Comparison of ENCODE assay signal across 8 cellular contexts in the genomic region with DNA sequence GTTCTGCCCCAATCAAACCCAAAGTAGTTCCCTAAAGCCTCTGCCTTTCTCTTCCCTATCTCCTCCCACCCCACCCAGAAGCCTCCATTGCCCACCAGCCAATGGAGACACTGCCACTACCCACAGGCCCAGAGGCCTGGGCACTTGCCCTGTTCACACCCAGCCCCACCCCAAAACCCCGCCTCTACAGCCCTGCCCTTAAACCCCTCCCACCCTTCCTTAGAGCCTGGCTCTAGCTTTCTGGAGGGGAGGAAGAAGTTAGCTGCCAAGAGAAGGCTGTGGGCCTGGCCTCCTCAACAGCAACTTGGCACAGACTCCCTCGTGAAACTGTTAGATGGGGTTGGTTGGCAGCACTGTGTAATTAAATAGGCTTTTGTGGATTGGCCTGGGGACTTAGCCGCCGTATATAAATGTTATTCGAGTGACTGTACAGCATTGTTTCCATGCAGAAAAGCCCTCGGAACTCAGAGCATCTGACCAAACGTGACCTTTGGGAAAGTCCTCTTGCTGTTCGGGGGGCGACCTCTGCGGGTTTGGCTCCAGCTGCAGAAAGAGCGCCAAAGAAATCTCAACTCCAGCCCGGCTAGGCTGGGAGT. TPM values are rescaled to one million over a fixed set of nuclear protein-coding genes. Genes with fewer than 3 reads are reported as not detected.
DNase-seq lines count a peak whose midpoint lies in the region; ATAC-seq, FAIRE-seq and TF ChIP-seq lines count a peak whose summit lies in the region.

No MANE protein-coding gene starts in this region.

- no peak for DNase-seq in CD8-positive, alpha-beta T cell
- DNase-seq in Jurkat, Clone E6-1 (ENCODE audit: low read depth, low spot score), result peak; percentile 33
- no peak for DNase-seq in activated T-helper 1 cell treated with anti-CD3 and anti-CD28 coated beads, Interleukin-12 subunit alpha, Interleukin-12 subunit beta, Interleukin-2, Interleukin-4 antibody, amounts not matched to agents 30 ng/mL and 10 ng/mL and 1 ng/mL, durations not matched to agents 14 hours and 24 hours and 36 hours (ENCODE audit: low spot score)
- DNase-seq in left ventricle myocardium superior (peak; percentile 47), small intestine (peak; percentile 54), NCI-H1436 (lab: John Stamatoyannopoulos, UW) (no peak)

- H3K27ac ChIP-seq in CD8-positive, alpha-beta T cell (ENCODE audit: low read depth, low read length), result no peak overlapping the region
- H3K27ac ChIP-seq in small intestine (ENCODE audit: low read depth in 1 of 2, low read length in 1 of 2), result peak overlapping the region in 1 of 2 donors; percentile 59

- H3K27me3 ChIP-seq in CD8-positive, alpha-beta T cell (ENCODE audit: insufficient read depth, low read length), result no peaks in the 10 kb centered on the region
- H3K27me3 ChIP-seq in small intestine (ENCODE audit: control insufficient read depth in 2 of 2, insufficient read depth in 2 of 2, low read length in 2 of 2), result no peaks in the 10 kb centered on the region

- H3K27me3 Mint-ChIP-seq in CD8-positive, alpha-beta T cell (ENCODE audit: low read depth), result peaks cover 4% of the 10 kb centered on the region
- H3K27me3 Mint-ChIP-seq in activated T-helper 1 cell treated with anti-CD3 and anti-CD28 coated beads, Interleukin-12 subunit alpha, Interleukin-12 subunit beta, Interleukin-2, Interleukin-4 antibody, amounts not matched to agents 30 ng/mL and 10 ng/mL and 1 ng/mL, durations not matched to agents 14 hours and 24 hours and 36 hours (ENCODE audit: insufficient read depth), result peaks cover 4% of the 10 kb centered on the region

- TF ChIP-seq CTCF in CD8-positive, alpha-beta T cell (IDR thresholded peaks at IDR 0.05), result no peak

- H3K36me3 ChIP-seq in CD8-positive, alpha-beta T cell (ENCODE audit: insufficient read depth, low read length), result no peaks in the 10 kb centered on the region
- H3K36me3 ChIP-seq in small intestine (ENCODE audit: control insufficient read depth in 2 of 2, insufficient read depth in 2 of 2, low read length in 2 of 2), result no peaks in the 10 kb centered on the region

- FAIRE-seq in small intestine (lab: Jason Lieb, UNC), result no peak

- no peaks in the 10 kb centered on the region for H3K9me3 Mint-ChIP-seq in CD8-positive, alpha-beta T cell
- H3K9me3 Mint-ChIP-seq in activated T-helper 1 cell treated with anti-CD3 and anti-CD28 coated beads, Interleukin-12 subunit alpha, Interleukin-12 subunit beta, Interleukin-2, Interleukin-4 antibody, amounts not matched to agents 30 ng/mL and 10 ng/mL and 1 ng/mL, durations not matched to agents 14 hours and 24 hours and 36 hours, result no peaks in the 10 kb centered on the region

- H3K4me1 Mint-ChIP-seq in CD8-positive, alpha-beta T cell (ENCODE audit: low read depth), result peaks cover 14% of the 10 kb centered on the region
- peaks cover 10% of the 10 kb centered on the region for H3K4me1 Mint-ChIP-seq in activated T-helper 1 cell treated with anti-CD3 and anti-CD28 coated beads, Interleukin-12 subunit alpha, Interleukin-12 subunit beta, Interleukin-2, Interleukin-4 antibody, amounts not matched to agents 30 ng/mL and 10 ng/mL and 1 ng/mL, durations not matched to agents 14 hours and 24 hours and 36 hours (ENCODE audit: low read depth)

- no peaks in the 10 kb centered on the region for H3K36me3 Mint-ChIP-seq in CD8-positive, alpha-beta T cell
- no peaks in the 10 kb centered on the region for H3K36me3 Mint-ChIP-seq in activated T-helper 1 cell treated with anti-CD3 and anti-CD28 coated beads, Interleukin-12 subunit alpha, Interleukin-12 subunit beta, Interleukin-2, Interleukin-4 antibody, amounts not matched to agents 30 ng/mL and 10 ng/mL and 1 ng/mL, durations not matched to agents 14 hours and 24 hours and 36 hours (ENCODE audit: low read depth)

- CTCF ChIA-PET in CD8-positive, alpha-beta T cell (lab: Charles Lee), result interaction anchor here (0.6 to 9.1 kb wide), 18 partner anchors 10 to 87 kb away, joined by 3 to 133 read pairs (median 4); a partner anchor contains a TSS

- no peak for ATAC-seq in CD8-positive, alpha-beta T cell
- ATAC-seq in left ventricle myocardium superior (peak; percentile 52), HG02623 (IDR thresholded peaks at IDR 0.05; ENCODE audit: unreplicated experiment) (no peak), GM19397 (IDR thresholded peaks at IDR 0.05; ENCODE audit: unreplicated experiment) (no peak)

- peaks cover 8% of the 10 kb centered on the region for H3K4me1 ChIP-seq in CD8-positive, alpha-beta T cell (ENCODE audit: insufficient read depth, low read length)
- H3K4me1 ChIP-seq in small intestine (ENCODE audit: control insufficient read depth in 2 of 2, insufficient read depth in 1 of 2, low read depth in 1 of 2, low read length in 1 of 2), result peaks cover 2 to 6% of the 10 kb centered on the region in 2 donors

- WGBS in small intestine, 3 donors, result 32 to 45% (median 36%) methylated on average over 12 of the region's 12 CpGs

- peak overlapping the region; percentile 86 for H3K4me3 Mint-ChIP-seq in CD8-positive, alpha-beta T cell
- H3K4me3 Mint-ChIP-seq in activated T-helper 1 cell treated with anti-CD3 and anti-CD28 coated beads, Interleukin-12 subunit alpha, Interleukin-12 subunit beta, Interleukin-2, Interleukin-4 antibody, amounts not matched to agents 30 ng/mL and 10 ng/mL and 1 ng/mL, durations not matched to agents 14 hours and 24 hours and 36 hours, result peak overlapping the region; percentile 80

- POLR2A ChIA-PET in CD8-positive, alpha-beta T cell (lab: Charles Lee), result interaction anchor here (0.6 to 2.5 kb wide), 5 partner anchors 25 to 94 kb away, joined by 3 to 10 read pairs (median 3); no protein-coding TSS in a partner anchor

- intact Hi-C loops in CD8-positive, alpha-beta T cell (cut with DNase I, micrococcal nuclease), result loop anchor here (1.0 kb wide), 2 partner anchors 36 to 87 kb away; no protein-coding TSS in a partner anchor
- intact Hi-C loops in activated T-helper 1 cell treated with anti-CD3 and anti-CD28 coated beads, Interleukin-12 subunit alpha, Interleukin-12 subunit beta, Interleukin-2, Interleukin-4 antibody, amounts not matched to agents 30 ng/mL and 10 ng/mL and 1 ng/mL, durations not matched to agents 14 hours and 24 hours and 36 hours (cut with micrococcal nuclease), result loop anchor here (1.0 to 5.0 kb wide), 4 partner anchors 36 to 87 kb away; a partner anchor contains a TSS
- intact Hi-C loops in left ventricle myocardium superior (cut with micrococcal nuclease), result loop anchor here (5.0 kb wide), 1 partner anchor 86 kb away; no protein-coding TSS in a partner anchor

- no peak overlapping the region for H3K4me3 ChIP-seq in CD8-positive, alpha-beta T cell (ENCODE audit: low read depth, low read length)
- H3K4me3 ChIP-seq in Jurkat, Clone E6-1 (ENCODE audit: low read length), result peak overlapping the region; percentile 57
- no peak overlapping the region for H3K4me3 ChIP-seq in small intestine (ENCODE audit: low read depth in 1 of 2, low read length in 2 of 2)

- H3K9me3 ChIP-seq in CD8-positive, alpha-beta T cell (ENCODE audit: low read length), result no peaks in the 10 kb centered on the region
- H3K9me3 ChIP-seq in small intestine (ENCODE audit: control insufficient read depth, low read depth), result no peaks in the 10 kb centered on the region

- no peak overlapping the region for H3K27ac Mint-ChIP-seq in CD8-positive, alpha-beta T cell
- peak overlapping the region; percentile 65 for H3K27ac Mint-ChIP-seq in activated T-helper 1 cell treated with anti-CD3 and anti-CD28 coated beads, Interleukin-12 subunit alpha, Interleukin-12 subunit beta, Interleukin-2, Interleukin-4 antibody, amounts not matched to agents 30 ng/mL and 10 ng/mL and 1 ng/mL, durations not matched to agents 14 hours and 24 hours and 36 hours

RNA-seq across cellular contexts. Expression of a gene that starts 31.4 kb away (rescaled TPM):
- 1 to 10 TPM; 1.5 to 1.9 TPM for total RNA-seq in CD8-positive, alpha-beta T cell
- polyA plus RNA-seq in Jurkat, Clone E6-1 (2012; ENCODE audit: insufficient read depth, insufficient read length), result 2.7 TPM
- 0.61 and 0.65 TPM in 2 replicates for total RNA-seq in activated T-helper 1 cell treated with anti-CD3 and anti-CD28 coated beads, Interleukin-12 subunit alpha, Interleukin-12 subunit beta, Interleukin-2, Interleukin-4 antibody, amounts not matched to agents 30 ng/mL and 10 ng/mL and 1 ng/mL, durations not matched to agents 14 hours and 24 hours and 36 hours
- 1.9 TPM for total RNA-seq in left ventricle myocardium superior
- under 1 TPM; 0.27 to 0.67 (median 0.57) TPM for polyA plus RNA-seq in small intestine

RNA-seq across cellular contexts. Expression of a gene that starts 39.6 kb away (rescaled TPM):
- 10 to 100 TPM; 39.2 to 40.0 TPM for total RNA-seq in CD8-positive, alpha-beta T cell
- 45.5 TPM for polyA plus RNA-seq in Jurkat, Clone E6-1 (2012; ENCODE audit: insufficient read depth, insufficient read length)
- 46.6 and 47.4 TPM in 2 replicates for total RNA-seq in activated T-helper 1 cell treated with anti-CD3 and anti-CD28 coated beads, Interleukin-12 subunit alpha, Interleukin-12 subunit beta, Interleukin-2, Interleukin-4 antibody, amounts not matched to agents 30 ng/mL and 10 ng/mL and 1 ng/mL, durations not matched to agents 14 hours and 24 hours and 36 hours
- total RNA-seq in left ventricle myocardium superior, result 41.2 TPM
- polyA plus RNA-seq in small intestine, result 10 to 100 TPM; 26.3 to 32.4 (median 29.2) TPM

RNA-seq across cellular contexts. Expression of a gene that starts 39.8 kb away (rescaled TPM):
- 10 to 100 TPM in 1 of 2 experiments, 1 to 10 TPM in 1; 9.7 to 11.0 TPM for total RNA-seq in CD8-positive, alpha-beta T cell
- 81.6 TPM for polyA plus RNA-seq in Jurkat, Clone E6-1 (2012; ENCODE audit: insufficient read depth, insufficient read length)
- 67.1 and 68.8 TPM in 2 replicates for total RNA-seq in activated T-helper 1 cell treated with anti-CD3 and anti-CD28 coated beads, Interleukin-12 subunit alpha, Interleukin-12 subunit beta, Interleukin-2, Interleukin-4 antibody, amounts not matched to agents 30 ng/mL and 10 ng/mL and 1 ng/mL, durations not matched to agents 14 hours and 24 hours and 36 hours
- 47.7 TPM for total RNA-seq in left ventricle myocardium superior
- 100 to 1,000 TPM in 1 of 3 donors, 10 to 100 TPM in 2; 38.9 to 162 (median 57.3) TPM for polyA plus RNA-seq in small intestine

RNA-seq across cellular contexts. Expression of a gene that starts 43.6 kb away (rescaled TPM):
- 10 to 100 TPM in 1 of 2 experiments, 1 to 10 TPM in 1; 7.0 to 10.4 TPM for total RNA-seq in CD8-positive, alpha-beta T cell
- polyA plus RNA-seq in Jurkat, Clone E6-1 (2012; ENCODE audit: insufficient read depth, insufficient read length), result 16.4 TPM
- total RNA-seq in activated T-helper 1 cell treated with anti-CD3 and anti-CD28 coated beads, Interleukin-12 subunit alpha, Interleukin-12 subunit beta, Interleukin-2, Interleukin-4 antibody, amounts not matched to agents 30 ng/mL and 10 ng/mL and 1 ng/mL, durations not matched to agents 14 hours and 24 hours and 36 hours, result 14.8 and 15.2 TPM in 2 replicates
- 24.8 TPM for total RNA-seq in left ventricle myocardium superior
- 10 to 100 TPM; 30.9 to 33.8 (median 32.2) TPM for polyA plus RNA-seq in small intestine

RNA-seq across cellular contexts. Expression of a gene that starts 47.5 kb away (rescaled TPM):
- total RNA-seq in CD8-positive, alpha-beta T cell, result 10 to 100 TPM; 29.1 to 29.5 TPM
- polyA plus RNA-seq in Jurkat, Clone E6-1 (2012; ENCODE audit: insufficient read depth, insufficient read length), result 75.4 TPM
- 50.7 and 53.4 TPM in 2 replicates for total RNA-seq in activated T-helper 1 cell treated with anti-CD3 and anti-CD28 coated beads, Interleukin-12 subunit alpha, Interleukin-12 subunit beta, Interleukin-2, Interleukin-4 antibody, amounts not matched to agents 30 ng/mL and 10 ng/mL and 1 ng/mL, durations not matched to agents 14 hours and 24 hours and 36 hours
- total RNA-seq in left ventricle myocardium superior, result 30.1 TPM
- 10 to 100 TPM; 30.4 to 46.7 (median 42.3) TPM for polyA plus RNA-seq in small intestine

Comparison
In these comparisons a context has a peak if more than half of its experiments do, and no peak if none do; other contexts are left out.
1. DNase-seq: peak in Jurkat, Clone E6-1 (single experiment), left ventricle myocardium superior (single experiment) and small intestine (single experiment); none in CD8-positive, alpha-beta T cell (0 of 7), activated T-helper 1 cell treated with anti-CD3 and anti-CD28 coated beads, Interleukin-12 subunit alpha, Interleukin-12 subunit beta, Interleukin-2, Interleukin-4 antibody, amounts not matched to agents 30 ng/mL and 10 ng/mL and 1 ng/mL, durations not matched to agents 14 hours and 24 hours and 36 hours (single experiment) and NCI-H1436 (single experiment).